Comparison of ENCODE assay signal across 1 cellular context in the genomic region with DNA sequence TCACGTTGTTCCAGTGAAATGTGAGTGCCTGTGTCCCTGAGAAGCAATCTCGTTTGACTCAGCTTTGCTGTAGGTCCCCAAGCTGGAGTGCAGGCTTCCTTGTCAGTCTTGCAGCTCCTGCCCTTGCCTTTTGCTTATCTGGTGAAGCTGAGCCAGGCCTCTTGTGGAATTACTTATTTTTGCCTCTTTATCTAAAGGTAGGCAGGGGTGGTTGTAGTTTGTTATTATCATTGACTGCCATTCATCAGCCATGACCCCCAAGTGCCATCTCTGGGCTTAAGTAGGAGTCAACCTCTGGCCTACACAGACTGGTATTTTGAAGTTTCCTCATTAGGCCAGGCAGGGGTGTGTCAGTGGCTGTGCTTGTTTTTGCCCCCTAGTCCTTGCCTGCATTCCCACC.
TF ChIP-seq lines count a peak whose summit lies in the region.

No MANE protein-coding gene starts in this region.

TF ChIP-seq in K562, 482 proteins besides CTCF, POLR2A, EP300 and RAD21 (continued from another document):
- TF ChIP-seq BCLAF1 (IDR thresholded peaks at IDR 0.05; ENCODE audit: borderline replicate concordance in 1 of 2, control insufficient read depth in 1 of 2, low read depth in 2 of 2, low read length in 1 of 2) (0 out of 4 replicates have a peak, but pooled peaks of 1 of the 2 experiments have one; percentile 59), TBL1XR1 (IDR thresholded peaks at IDR 0.05; ENCODE audit: low read length in 2 of 2) (peak; percentile 80 to 88; a peak in 3 of 4 replicates), DIDO1 (tag; IDR thresholded peaks at IDR 0.05; ENCODE audit: low read depth) (no peak), PTTG1 (tag; IDR thresholded peaks at IDR 0.05; ENCODE audit: low read depth) (no peak), POLR2AphosphoS5 (IDR thresholded peaks at IDR 0.05; ENCODE audit: control insufficient read depth, insufficient read depth, low read depth, low read length) (peak; percentile 96), YY1 (IDR thresholded peaks at IDR 0.05; ENCODE audit: borderline replicate concordance in 1 of 3, control insufficient read depth in 1 of 3, extremely low read depth in 1 of 3, insufficient read depth in 3 of 3, insufficient read length in 1 of 3, insufficient replicate concordance in 2 of 3, low read depth in 1 of 3, low read length in 2 of 3) (peak in 1 of 3 experiments; percentile 27), ZNF583 (CRISPR knock-in tag; IDR thresholded peaks at IDR 0.05) (no peak), FOXM1 (IDR thresholded peaks at IDR 0.05; ENCODE audit: low read depth) (peak; percentile 71; the same call in 1 of the 2 replicates), FOXM1 (CRISPR knock-in tag; IDR thresholded peaks at IDR 0.05; ENCODE audit: low read depth) (no peak), TEAD4 (IDR thresholded peaks at IDR 0.05; ENCODE audit: low read length) (peak; percentile 95), TEAD4 (CRISPR knock-in tag; IDR thresholded peaks at IDR 0.05; ENCODE audit: borderline replicate concordance) (no peak), ZNF282 (CRISPR knock-in tag; IDR thresholded peaks at IDR 0.05) (no peak), SMARCA4 (IDR thresholded peaks at IDR 0.05) (peak; percentile 68), NR3C1 (CRISPR knock-in tag; IDR thresholded peaks at IDR 0.05) (no peak), ZBTB7A (IDR thresholded peaks at IDR 0.05; ENCODE audit: borderline replicate concordance, control insufficient read depth, low read depth, low read length) (peak; percentile 23; the same call in 1 of the 2 replicates), MCM3 (IDR thresholded peaks at IDR 0.05) (no peak), RBM15 (IDR thresholded peaks at IDR 0.05; ENCODE audit: insufficient read depth, low read length) (no peak), ZNF75A (CRISPR knock-in tag; IDR thresholded peaks at IDR 0.05) (no peak), BMI1 (IDR thresholded peaks at IDR 0.05; ENCODE audit: low read length) (no peak), SOX6 (IDR thresholded peaks at IDR 0.05) (peak; percentile 28; the same call in 1 of the 2 replicates), CHD2 (IDR thresholded peaks at IDR 0.05; ENCODE audit: low read depth, low read length) (0 out of 2 replicates have a peak, but pooled peaks have one; percentile 35), TCF15 (CRISPR knock-in tag; IDR thresholded peaks at IDR 0.05) (no peak), ILF3 (IDR thresholded peaks at IDR 0.05; ENCODE audit: borderline replicate concordance) (no peak), NFIC (IDR thresholded peaks at IDR 0.05) (peak; percentile 87), COPS2 (conservative IDR thresholded peaks at IDR 0.05) (no peak), PHB2 (IDR thresholded peaks at IDR 0.05; ENCODE audit: low read depth) (peak; percentile 63; the same call in 1 of the 2 replicates), LEF1 (IDR thresholded peaks at IDR 0.05) (peak; percentile 42; the same call in 1 of the 2 replicates), PML (IDR thresholded peaks at IDR 0.05; ENCODE audit: low read length) (peak; percentile 84; the same call in 1 of the 2 replicates), MEF2D (tag; conservative IDR thresholded peaks at IDR 0.05; ENCODE audit: low read depth) (no peak), FOXK1 (CRISPR knock-in tag; IDR thresholded peaks at IDR 0.05; ENCODE audit: borderline replicate concordance) (peak; percentile 32; the same call in 1 of the 2 replicates), ETS1 (conservative IDR thresholded peaks at IDR 0.05; ENCODE audit: control insufficient read depth, low read depth, low read length) (0 out of 2 replicates have a peak, but pooled peaks have one; percentile 51), IRF2 (CRISPR knock-in tag; IDR thresholded peaks at IDR 0.05) (no peak), DNMT1 (IDR thresholded peaks at IDR 0.05) (no peak), ZMIZ1 (IDR thresholded peaks at IDR 0.05; ENCODE audit: low read depth in 2 of 2, low read length in 2 of 2) (peak in 1 of 2 experiments; percentile 80; a peak in 2 of 4 replicates), DPF2 (IDR thresholded peaks at IDR 0.05) (peak; percentile 86), CC2D1A (IDR thresholded peaks at IDR 0.05) (peak; percentile 91; the same call in 1 of the 2 replicates), DMBX1 (CRISPR knock-in tag; IDR thresholded peaks at IDR 0.05; ENCODE audit: borderline replicate concordance) (peak; percentile 52; the same call in 1 of the 2 replicates), ZBTB11 (CRISPR knock-in tag; IDR thresholded peaks at IDR 0.05) (peak in 1 of 3 experiments; percentile 59; a peak in 2 of 6 replicates), STAT5A (IDR thresholded peaks at IDR 0.05; ENCODE audit: borderline replicate concordance, low read length) (peak; percentile 92), TRIM24 (IDR thresholded peaks at IDR 0.05) (peak; percentile 84 to 86; a peak in 2 of 4 replicates)
- TF ChIP-seq, protein P1, sequence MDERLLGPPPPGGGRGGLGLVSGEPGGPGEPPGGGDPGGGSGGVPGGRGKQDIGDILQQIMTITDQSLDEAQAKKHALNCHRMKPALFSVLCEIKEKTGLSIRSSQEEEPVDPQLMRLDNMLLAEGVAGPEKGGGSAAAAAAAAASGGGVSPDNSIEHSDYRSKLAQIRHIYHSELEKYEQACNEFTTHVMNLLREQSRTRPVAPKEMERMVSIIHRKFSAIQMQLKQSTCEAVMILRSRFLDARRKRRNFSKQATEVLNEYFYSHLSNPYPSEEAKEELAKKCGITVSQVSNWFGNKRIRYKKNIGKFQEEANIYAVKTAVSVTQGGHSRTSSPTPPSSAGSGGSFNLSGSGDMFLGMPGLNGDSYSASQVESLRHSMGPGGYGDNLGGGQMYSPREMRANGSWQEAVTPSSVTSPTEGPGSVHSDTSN (CRISPR knock-in tag; IDR thresholded peaks at IDR 0.05; ENCODE audit: low read depth), result no peak
- TF ChIP-seq, protein P1 (tag; conservative IDR thresholded peaks at IDR 0.05; ENCODE audit: low read depth), result peak; percentile 42; the same call in 1 of the 2 replicates
TF ChIP-seq in K562: peak in this region for 77.
